In the genomic region with DNA sequence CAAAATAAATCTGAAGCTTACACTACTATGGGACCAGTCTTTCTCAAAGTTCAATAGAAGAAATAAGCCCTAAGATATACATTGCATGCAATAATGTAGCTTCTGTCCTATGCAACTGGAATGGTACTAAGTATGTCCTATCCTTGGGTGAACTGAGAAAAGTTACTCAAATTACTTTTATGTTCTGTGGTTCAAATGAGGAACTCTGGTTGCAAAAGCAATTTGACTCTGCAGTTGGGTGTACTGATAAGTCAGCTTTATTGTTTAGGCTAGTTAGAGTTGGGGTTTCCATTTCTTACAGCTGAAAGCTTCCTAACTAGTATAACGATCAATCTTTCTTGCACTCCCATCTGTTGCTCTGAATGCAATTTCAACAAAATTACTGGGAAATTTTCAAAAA, we compare ENCODE assay signal across 21 cellular contexts.
"Had no signal": no experiment of that assay in that cellular context is flagged by ENCODE, and none has a peak within 500 bp of the region (broad histone marks: within the 10 kb centered on the region; RNA-seq: fewer than 3 reads in every experiment).

No MANE protein-coding gene starts in this region.

- DNase-seq: activated CD4-positive, alpha-beta T cell treated with anti-CD3 and anti-CD28 coated beads for 1 hour; activated CD4-positive, alpha-beta T cell treated with anti-CD3 and anti-CD28 coated beads, Interleukin-2, amount 50 U/mL, for 4 hours; activated effector memory CD4-positive, alpha-beta T cell treated with anti-CD3 and anti-CD28 coated beads, Interleukin-2, amount 50 U/mL, for 16 hours; activated naive CD4-positive, alpha-beta T cell treated with anti-CD3 and anti-CD28 coated beads, Interleukin-2, amount 50 U/mL, for 16 hours; activated T-cell treated with anti-CD3 and anti-CD28 coated beads, Interleukin-2, amount 50 U/mL, for 72 hours; aorta; brain microvascular endothelial cell; colonic mucosa; gastrocnemius medialis; heart left ventricle; kidney glomerular epithelial cell; left ventricle myocardium inferior; mammary epithelial cell; midbrain; stimulated activated CD4-positive, alpha-beta T cell treated with anti-CD3 and anti-CD28 coated beads, Interleukin-4, amount 100 ng/mL, for 1 hour; stomach; upper lobe of right lung; WERI-Rb-1 had no signal

- H3K4me3 ChIP-seq: colonic mucosa, gastrocnemius medialis, heart left ventricle, left ventricle myocardium inferior, smooth muscle cell, stomach, upper lobe of right lung had no signal

- H3K36me3 ChIP-seq: brain microvascular endothelial cell, colonic mucosa, gastrocnemius medialis, heart left ventricle, left ventricle myocardium inferior, stomach, upper lobe of right lung, WERI-Rb-1 had no signal

- ATAC-seq: activated T-cell treated with anti-CD3 and anti-CD28 coated beads, Interleukin-2, amount 50 U/mL, for 72 hours; gastrocnemius medialis; sciatic nerve; upper lobe of right lung had no signal

- H3K27me3 ChIP-seq: brain microvascular endothelial cell, colonic mucosa, gastrocnemius medialis, heart left ventricle, stomach, upper lobe of right lung had no signal

- H3K27ac ChIP-seq: brain microvascular endothelial cell, colonic mucosa, gastrocnemius medialis, left ventricle myocardium inferior, parathyroid adenoma, stomach, upper lobe of right lung, WERI-Rb-1 had no signal
